ENCODE assay signal across 1 cellular context in genomic region chr3:184017672-184018423, GRCh38.
A peak's percentile ranks its signal among the peaks of the same experiment; 100 is the strongest.
TF ChIP-seq lines count a peak whose summit lies in the region.

TSS of gene ABCC5 (minus strand) at chr3:184017884. CDS start at chr3:184014392, 3,492 bp downstream.

TF ChIP-seq in WTC11, 78 proteins besides CTCF, POLR2A, EP300 and RAD21 (continued from another document):
- TF ChIP-seq, protein P1, sequence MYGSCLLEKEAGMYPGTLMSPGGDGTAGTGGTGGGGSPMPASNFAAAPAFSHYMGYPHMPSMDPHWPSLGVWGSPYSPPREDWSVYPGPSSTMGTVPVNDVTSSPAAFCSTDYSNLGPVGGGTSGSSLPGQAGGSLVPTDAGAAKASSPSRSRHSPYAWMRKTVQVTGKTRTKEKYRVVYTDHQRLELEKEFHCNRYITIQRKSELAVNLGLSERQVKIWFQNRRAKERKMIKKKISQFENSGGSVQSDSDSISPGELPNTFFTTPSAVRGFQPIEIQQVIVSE (CRISPR knock-in tag; IDR thresholded peaks at IDR 0.05; ENCODE audit: borderline replicate concordance): no peak
- TF ChIP-seq SMAD4 (CRISPR knock-in tag; IDR thresholded peaks at IDR 0.05) (no peak), ARID4B (CRISPR knock-in tag; IDR thresholded peaks at IDR 0.05; ENCODE audit: borderline replicate concordance) (no peak), NFATC4 (CRISPR knock-in tag; IDR thresholded peaks at IDR 0.05) (no peak), ELF4 (CRISPR knock-in tag; IDR thresholded peaks at IDR 0.05; ENCODE audit: low read depth) (no peak), KAT7 (CRISPR knock-in tag; IDR thresholded peaks at IDR 0.05; ENCODE audit: borderline replicate concordance) (peak; percentile 77; the same call in 1 of the 2 replicates), NFYB (CRISPR knock-in tag; conservative IDR thresholded peaks at IDR 0.05; ENCODE audit: low read depth) (no peak), CREM (CRISPR knock-in tag; IDR thresholded peaks at IDR 0.05) (0 out of 2 replicates have a peak, but pooled peaks have one; percentile 38), ZNF317 (CRISPR knock-in tag; IDR thresholded peaks at IDR 0.05; ENCODE audit: borderline replicate concordance, low read depth) (no peak), ZNF121 (CRISPR knock-in tag; IDR thresholded peaks at IDR 0.05) (no peak), EMX1 (CRISPR knock-in tag; IDR thresholded peaks at IDR 0.05) (no peak), ZNF219 (CRISPR knock-in tag; IDR thresholded peaks at IDR 0.05; ENCODE audit: borderline replicate concordance) (no peak), ATF1 (CRISPR knock-in tag; IDR thresholded peaks at IDR 0.05) (no peak), ETV6 (CRISPR knock-in tag; IDR thresholded peaks at IDR 0.05) (peak; percentile 38; the same call in 1 of the 2 replicates), JUN (CRISPR knock-in tag; IDR thresholded peaks at IDR 0.05) (no peak), NFE2L1 (CRISPR knock-in tag; IDR thresholded peaks at IDR 0.05) (0 out of 2 replicates have a peak, but pooled peaks have one; percentile 37), MAX (CRISPR knock-in tag; IDR thresholded peaks at IDR 0.05) (peak; percentile 65), MXD4 (CRISPR knock-in tag; IDR thresholded peaks at IDR 0.05; ENCODE audit: borderline replicate concordance) (no peak), ZNF138 (CRISPR knock-in tag; conservative IDR thresholded peaks at IDR 0.05) (no peak), TCF7 (CRISPR knock-in tag; IDR thresholded peaks at IDR 0.05; ENCODE audit: low read depth) (no peak), FOXK1 (CRISPR knock-in tag; IDR thresholded peaks at IDR 0.05) (peak; percentile 63), ZBTB43 (CRISPR knock-in tag; IDR thresholded peaks at IDR 0.05) (no peak)
- TF ChIP-seq, protein P2, sequence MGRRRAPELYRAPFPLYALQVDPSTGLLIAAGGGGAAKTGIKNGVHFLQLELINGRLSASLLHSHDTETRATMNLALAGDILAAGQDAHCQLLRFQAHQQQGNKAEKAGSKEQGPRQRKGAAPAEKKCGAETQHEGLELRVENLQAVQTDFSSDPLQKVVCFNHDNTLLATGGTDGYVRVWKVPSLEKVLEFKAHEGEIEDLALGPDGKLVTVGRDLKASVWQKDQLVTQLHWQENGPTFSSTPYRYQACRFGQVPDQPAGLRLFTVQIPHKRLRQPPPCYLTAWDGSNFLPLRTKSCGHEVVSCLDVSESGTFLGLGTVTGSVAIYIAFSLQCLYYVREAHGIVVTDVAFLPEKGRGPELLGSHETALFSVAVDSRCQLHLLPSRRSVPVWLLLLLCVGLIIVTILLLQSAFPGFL (CRISPR knock-in tag; IDR thresholded peaks at IDR 0.05; ENCODE audit: borderline replicate concordance): no peak; the same call in 1 of the 2 replicates
- TF ChIP-seq, protein P3, sequence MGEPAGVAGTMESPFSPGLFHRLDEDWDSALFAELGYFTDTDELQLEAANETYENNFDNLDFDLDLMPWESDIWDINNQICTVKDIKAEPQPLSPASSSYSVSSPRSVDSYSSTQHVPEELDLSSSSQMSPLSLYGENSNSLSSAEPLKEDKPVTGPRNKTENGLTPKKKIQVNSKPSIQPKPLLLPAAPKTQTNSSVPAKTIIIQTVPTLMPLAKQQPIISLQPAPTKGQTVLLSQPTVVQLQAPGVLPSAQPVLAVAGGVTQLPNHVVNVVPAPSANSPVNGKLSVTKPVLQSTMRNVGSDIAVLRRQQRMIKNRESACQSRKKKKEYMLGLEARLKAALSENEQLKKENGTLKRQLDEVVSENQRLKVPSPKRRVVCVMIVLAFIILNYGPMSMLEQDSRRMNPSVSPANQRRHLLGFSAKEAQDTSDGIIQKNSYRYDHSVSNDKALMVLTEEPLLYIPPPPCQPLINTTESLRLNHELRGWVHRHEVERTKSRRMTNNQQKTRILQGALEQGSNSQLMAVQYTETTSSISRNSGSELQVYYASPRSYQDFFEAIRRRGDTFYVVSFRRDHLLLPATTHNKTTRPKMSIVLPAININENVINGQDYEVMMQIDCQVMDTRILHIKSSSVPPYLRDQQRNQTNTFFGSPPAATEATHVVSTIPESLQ (CRISPR knock-in tag; IDR thresholded peaks at IDR 0.05): no peak
- TF ChIP-seq, protein P4, sequence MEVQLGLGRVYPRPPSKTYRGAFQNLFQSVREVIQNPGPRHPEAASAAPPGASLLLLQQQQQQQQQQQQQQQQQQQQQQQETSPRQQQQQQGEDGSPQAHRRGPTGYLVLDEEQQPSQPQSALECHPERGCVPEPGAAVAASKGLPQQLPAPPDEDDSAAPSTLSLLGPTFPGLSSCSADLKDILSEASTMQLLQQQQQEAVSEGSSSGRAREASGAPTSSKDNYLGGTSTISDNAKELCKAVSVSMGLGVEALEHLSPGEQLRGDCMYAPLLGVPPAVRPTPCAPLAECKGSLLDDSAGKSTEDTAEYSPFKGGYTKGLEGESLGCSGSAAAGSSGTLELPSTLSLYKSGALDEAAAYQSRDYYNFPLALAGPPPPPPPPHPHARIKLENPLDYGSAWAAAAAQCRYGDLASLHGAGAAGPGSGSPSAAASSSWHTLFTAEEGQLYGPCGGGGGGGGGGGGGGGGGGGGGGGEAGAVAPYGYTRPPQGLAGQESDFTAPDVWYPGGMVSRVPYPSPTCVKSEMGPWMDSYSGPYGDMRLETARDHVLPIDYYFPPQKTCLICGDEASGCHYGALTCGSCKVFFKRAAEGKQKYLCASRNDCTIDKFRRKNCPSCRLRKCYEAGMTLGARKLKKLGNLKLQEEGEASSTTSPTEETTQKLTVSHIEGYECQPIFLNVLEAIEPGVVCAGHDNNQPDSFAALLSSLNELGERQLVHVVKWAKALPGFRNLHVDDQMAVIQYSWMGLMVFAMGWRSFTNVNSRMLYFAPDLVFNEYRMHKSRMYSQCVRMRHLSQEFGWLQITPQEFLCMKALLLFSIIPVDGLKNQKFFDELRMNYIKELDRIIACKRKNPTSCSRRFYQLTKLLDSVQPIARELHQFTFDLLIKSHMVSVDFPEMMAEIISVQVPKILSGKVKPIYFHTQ (CRISPR knock-in tag; IDR thresholded peaks at IDR 0.05): no peak
- TF ChIP-seq, protein P5, sequence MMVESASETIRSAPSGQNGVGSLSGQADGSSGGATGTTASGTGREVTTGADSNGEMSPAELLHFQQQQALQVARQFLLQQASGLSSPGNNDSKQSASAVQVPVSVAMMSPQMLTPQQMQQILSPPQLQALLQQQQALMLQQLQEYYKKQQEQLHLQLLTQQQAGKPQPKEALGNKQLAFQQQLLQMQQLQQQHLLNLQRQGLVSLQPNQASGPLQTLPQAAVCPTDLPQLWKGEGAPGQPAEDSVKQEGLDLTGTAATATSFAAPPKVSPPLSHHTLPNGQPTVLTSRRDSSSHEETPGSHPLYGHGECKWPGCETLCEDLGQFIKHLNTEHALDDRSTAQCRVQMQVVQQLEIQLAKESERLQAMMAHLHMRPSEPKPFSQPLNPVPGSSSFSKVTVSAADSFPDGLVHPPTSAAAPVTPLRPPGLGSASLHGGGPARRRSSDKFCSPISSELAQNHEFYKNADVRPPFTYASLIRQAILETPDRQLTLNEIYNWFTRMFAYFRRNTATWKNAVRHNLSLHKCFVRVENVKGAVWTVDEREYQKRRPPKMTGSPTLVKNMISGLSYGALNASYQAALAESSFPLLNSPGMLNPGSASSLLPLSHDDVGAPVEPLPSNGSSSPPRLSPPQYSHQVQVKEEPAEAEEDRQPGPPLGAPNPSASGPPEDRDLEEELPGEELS (CRISPR knock-in tag; IDR thresholded peaks at IDR 0.05): no peak
